8 cellular contexts compared by ENCODE assay signal in genomic region chr17:4639301-4640059, GRCh38. TPM values are rescaled to one million over a fixed set of nuclear protein-coding genes. Genes with fewer than 3 reads are reported as not detected.
DNase-seq lines count a peak whose midpoint lies in the region; ATAC-seq and TF ChIP-seq lines count a peak whose summit lies in the region.
"Not testable (repeated sequence)": the region's sequence is repeated elsewhere in the genome, so short reads cannot be mapped to it uniquely, and the experiment has no call there.
"Had no signal": no experiment of that assay in that cellular context is flagged by ENCODE, and none has a peak within 500 bp of the region (broad histone marks: within the 10 kb centered on the region; RNA-seq: fewer than 3 reads in every experiment).

No MANE protein-coding gene starts in this region.

- H3K4me3 Mint-ChIP-seq in activated CD8-positive, alpha-beta T cell treated with anti-CD3 and anti-CD28 coated beads, Interleukin-2, amount 10 ng/mL, durations not matched to agents 7 days and 5 days: peak overlapping the region; percentile 42

- POLR2A ChIA-PET in RWPE1 (lab: Yijun Ruan, JAX; ENCODE audit: low non-redundant PET); activated CD8-positive, alpha-beta T cell treated with anti-CD3 and anti-CD28 coated beads, Interleukin-2, amount 10 ng/mL, durations not matched to agents 7 days and 5 days (lab: Charles Lee): not testable (repeated sequence)

- peaks cover 66% of the 10 kb centered on the region for H3K27me3 Mint-ChIP-seq in activated CD8-positive, alpha-beta T cell treated with anti-CD3 and anti-CD28 coated beads, Interleukin-2, amount 10 ng/mL, durations not matched to agents 7 days and 5 days (ENCODE audit: low read depth)

- H3K27me3 ChIP-seq in iPS-20b (ENCODE audit: insufficient read depth, low read length) (peaks cover 91% of the 10 kb centered on the region), rectal smooth muscle tissue (ENCODE audit: control insufficient read depth, insufficient read depth, low read length) (peaks cover 22% of the 10 kb centered on the region)

- not testable (repeated sequence) for H3K27ac Mint-ChIP-seq in activated CD8-positive, alpha-beta T cell treated with anti-CD3 and anti-CD28 coated beads, Interleukin-2, amount 10 ng/mL, durations not matched to agents 7 days and 5 days

- H3K4me3 ChIP-seq in GM12864 (ENCODE audit: low read depth, low read length): peak overlapping the region; percentile 27
- not testable (repeated sequence) for H3K4me3 ChIP-seq in choroid plexus epithelial cell (ENCODE audit: low read depth, low read length)
- peak overlapping the region; percentile 43; the same call in 1 of the 2 replicates for H3K4me3 ChIP-seq in iPS-20b (ENCODE audit: low read length)
- H3K4me3 ChIP-seq in rectal smooth muscle tissue (ENCODE audit: low read length): peak overlapping the region; percentile 32

- H3K4me1 ChIP-seq in iPS-20b (ENCODE audit: insufficient read depth, low read length): peaks cover 17% of the 10 kb centered on the region
- H3K4me1 ChIP-seq in rectal smooth muscle tissue (ENCODE audit: control insufficient read depth, insufficient read depth, low read length): not testable (repeated sequence)

- not testable (repeated sequence) for H3K27ac ChIP-seq in RWPE1; iPS-20b (ENCODE audit: low read length); rectal smooth muscle tissue (ENCODE audit: low read depth, low read length)

- peak; percentile 52 for ATAC-seq in activated CD8-positive, alpha-beta T cell treated with anti-CD3 and anti-CD28 coated beads, Interleukin-2, amount 10 ng/mL, durations not matched to agents 7 days and 5 days

- H3K4me1 Mint-ChIP-seq in activated CD8-positive, alpha-beta T cell treated with anti-CD3 and anti-CD28 coated beads, Interleukin-2, amount 10 ng/mL, durations not matched to agents 7 days and 5 days (ENCODE audit: low read depth): peaks cover 31% of the 10 kb centered on the region

- not testable (repeated sequence) for H3K36me3 ChIP-seq in iPS-20b (ENCODE audit: insufficient read depth, low read depth, low read length); rectal smooth muscle tissue (ENCODE audit: control insufficient read depth, insufficient read depth, low read length)

- TF ChIP-seq CTCF in GM12864 (IDR thresholded peaks at IDR 0.05; ENCODE audit: low read depth, low read length, missing control alignments); RWPE1 (conservative IDR thresholded peaks at IDR 0.05; ENCODE audit: low read depth): not testable (repeated sequence)
- peak; percentile 39 for TF ChIP-seq CTCF in choroid plexus epithelial cell (conservative IDR thresholded peaks at IDR 0.05; ENCODE audit: low read depth, low read length)

- not testable (repeated sequence) for H3K9me3 ChIP-seq in iPS-20b (ENCODE audit: insufficient read depth, low read depth, low read length)

- CTCF ChIA-PET in RWPE1 (lab: Yijun Ruan, JAX): interaction anchor here (0.7 kb wide), 1 partner anchor 11 kb away, joined by 3 read pairs; no protein-coding TSS in a partner anchor
- CTCF ChIA-PET in activated CD8-positive, alpha-beta T cell treated with anti-CD3 and anti-CD28 coated beads, Interleukin-2, amount 10 ng/mL, durations not matched to agents 7 days and 5 days (lab: Charles Lee): not testable (repeated sequence)

- not testable (repeated sequence) for H3K9me3 Mint-ChIP-seq in activated CD8-positive, alpha-beta T cell treated with anti-CD3 and anti-CD28 coated beads, Interleukin-2, amount 10 ng/mL, durations not matched to agents 7 days and 5 days (ENCODE audit: insufficient read depth)

- not testable (repeated sequence) for H3K9ac ChIP-seq in iPS-20b (ENCODE audit: low read depth, low read length); rectal smooth muscle tissue (ENCODE audit: low read length)

- not testable (repeated sequence) for DNase-seq in GM12864 (ENCODE audit: low read depth)
- DNase-seq in NAMALWA (ENCODE audit: low spot score): peak; percentile 13
- peak; percentile 26 for DNase-seq in RWPE1 (ENCODE audit: low spot score)
- DNase-seq in activated CD8-positive, alpha-beta T cell treated with anti-CD3 and anti-CD28 coated beads, Interleukin-2, amount 10 ng/mL, durations not matched to agents 7 days and 5 days: peak; percentile 44
- DNase-seq in choroid plexus epithelial cell (ENCODE audit: low read depth): peak; percentile 57

- H3K36me3 Mint-ChIP-seq in activated CD8-positive, alpha-beta T cell treated with anti-CD3 and anti-CD28 coated beads, Interleukin-2, amount 10 ng/mL, durations not matched to agents 7 days and 5 days (ENCODE audit: low read depth): not testable (repeated sequence)

RNA-seq across cellular contexts. Expression of gene ALOX15, which starts 2.0 kb away (rescaled TPM):
- total RNA-seq in activated CD8-positive, alpha-beta T cell treated with anti-CD3 and anti-CD28 coated beads, Interleukin-2, amount 10 ng/mL, durations not matched to agents 7 days and 5 days: not detected
- total RNA-seq: occipital lobe had no signal

RNA-seq across cellular contexts. Expression of gene SMTNL2, which starts 55.2 kb away (rescaled TPM):
- total RNA-seq in activated CD8-positive, alpha-beta T cell treated with anti-CD3 and anti-CD28 coated beads, Interleukin-2, amount 10 ng/mL, durations not matched to agents 7 days and 5 days: not detected
